1 cellular context compared by ENCODE assay signal in genomic region chr2:70944291-70944690, GRCh38.
TF ChIP-seq lines count a peak whose summit lies in the region.

No MANE protein-coding gene starts in this region.

TF ChIP-seq in HepG2, 621 proteins besides CTCF, POLR2A, EP300 and RAD21:
- TF ChIP-seq SNAI1 (CRISPR knock-in tag; IDR thresholded peaks at IDR 0.05; ENCODE audit: borderline replicate concordance) (no peak), AHDC1 (CRISPR knock-in tag; IDR thresholded peaks at IDR 0.05; ENCODE audit: borderline replicate concordance) (no peak), JUNB (CRISPR knock-in tag; IDR thresholded peaks at IDR 0.05; ENCODE audit: borderline replicate concordance) (no peak), TFE3 (CRISPR knock-in tag; IDR thresholded peaks at IDR 0.05) (no peak), KLF6 (CRISPR knock-in tag; IDR thresholded peaks at IDR 0.05) (no peak), ZNF138 (CRISPR knock-in tag; IDR thresholded peaks at IDR 0.05; ENCODE audit: low read depth) (no peak), KDM6A (CRISPR knock-in tag; IDR thresholded peaks at IDR 0.05; ENCODE audit: low read depth) (no peak)
